In the genomic region with DNA sequence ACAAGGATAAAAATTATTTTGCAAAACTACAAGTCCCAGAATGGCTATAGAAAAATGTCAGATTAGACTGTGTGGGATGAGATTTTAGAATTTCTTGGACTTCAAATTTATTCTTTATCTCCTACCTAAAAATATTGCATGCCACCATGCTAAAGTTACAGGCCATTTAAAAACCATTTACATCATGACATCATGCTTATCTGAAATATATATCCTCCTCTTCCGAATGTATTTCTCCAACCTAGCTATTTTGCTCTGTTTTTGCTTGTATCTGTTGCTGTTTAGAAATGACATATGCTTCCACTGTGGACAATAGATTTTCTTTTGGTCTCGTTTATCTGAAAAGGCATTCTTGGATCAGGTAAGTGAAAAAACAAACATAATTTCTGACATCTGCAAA, we compare ENCODE assay signal across 28 cellular contexts.
"Had no signal": no experiment of that assay in that cellular context is flagged by ENCODE, and none has a peak within 500 bp of the region (broad histone marks: within the 10 kb centered on the region; RNA-seq: fewer than 3 reads in every experiment).

No MANE protein-coding gene starts in this region.

- H3K36me3 ChIP-seq: colonic mucosa, esophagus muscularis mucosa, esophagus squamous epithelium, gastrocnemius medialis, gastroesophageal sphincter, heart left ventricle, heart right ventricle had no signal

- H3K4me3 ChIP-seq: colonic mucosa, coronary artery, dorsolateral prefrontal cortex, esophagus muscularis mucosa, esophagus squamous epithelium, gastrocnemius medialis, gastroesophageal sphincter, heart left ventricle, heart right ventricle had no signal

- H3K9me3 ChIP-seq: colonic mucosa, esophagus muscularis mucosa, esophagus squamous epithelium, gastrocnemius medialis, gastroesophageal sphincter, heart left ventricle, heart right ventricle had no signal

- DNase-seq: colonic mucosa; cortex of kidney; dermis blood vessel endothelial cell; dorsolateral prefrontal cortex; effector CD4-positive, alpha-beta T cell; effector CD8-positive, alpha-beta T cell; effector memory CD4-positive, alpha-beta T cell; effector memory CD8-positive, alpha-beta T cell; endodermal cell; erythroblast; esophagus squamous epithelium; foreskin fibroblast; foreskin keratinocyte; foreskin melanocyte; gastrocnemius medialis; glutamatergic neuron; head of caudate nucleus; heart left ventricle; heart right ventricle had no signal

- ATAC-seq: effector memory CD8-positive, alpha-beta T cell; esophagus mucosa; foreskin keratinocyte; gastrocnemius medialis; gastroesophageal sphincter; heart left ventricle; heart right ventricle had no signal

- H3K4me1 ChIP-seq: colonic mucosa, esophagus muscularis mucosa, esophagus squamous epithelium, foreskin keratinocyte, gastrocnemius medialis, gastroesophageal sphincter, heart left ventricle, heart right ventricle had no signal

- H3K27me3 ChIP-seq: colonic mucosa, dorsolateral prefrontal cortex, esophagus muscularis mucosa, esophagus squamous epithelium, foreskin keratinocyte, gastrocnemius medialis, gastroesophageal sphincter, heart left ventricle, heart right ventricle had no signal

- FAIRE-seq: colon, endometrium, endothelial cell of umbilical vein, frontal cortex had no signal

- H3K27ac ChIP-seq: colonic mucosa, coronary artery, dorsolateral prefrontal cortex, epithelial cell of prostate, esophagus muscularis mucosa, esophagus squamous epithelium, foreskin keratinocyte, gastrocnemius medialis, gastroesophageal sphincter, heart left ventricle, heart right ventricle had no signal
